In the genomic region with DNA sequence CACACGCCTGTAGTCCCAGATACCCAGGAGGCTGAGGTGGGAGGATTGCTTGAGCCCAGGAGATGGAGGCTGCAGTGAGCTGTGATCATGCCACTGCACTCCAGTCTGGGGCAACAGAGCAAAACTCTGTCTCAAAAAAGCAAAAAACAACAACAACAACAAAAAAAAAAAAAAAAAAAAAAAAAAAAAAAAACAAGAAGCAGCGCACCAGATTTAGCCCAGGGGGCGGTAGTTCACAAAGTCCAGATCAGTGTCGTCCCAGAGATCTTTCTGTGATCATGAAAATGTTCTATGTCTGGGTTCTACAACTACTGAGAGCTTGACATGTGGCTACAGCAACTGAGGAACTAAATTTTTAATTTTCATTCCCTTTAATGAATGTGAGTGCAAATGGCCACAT, we compare ENCODE assay signal across 1 cellular context.
TF ChIP-seq lines count a peak whose summit lies in the region.

No MANE protein-coding gene starts in this region.

TF ChIP-seq in endothelial cell of umbilical vein, 7 proteins besides CTCF, POLR2A, EP300 and RAD21:
- TF ChIP-seq POLR2AphosphoS5 (IDR thresholded peaks at IDR 0.05; ENCODE audit: insufficient read depth, low read depth, low read length), result no peak
- TF ChIP-seq EZH2 (IDR thresholded peaks at IDR 0.05; ENCODE audit: borderline replicate concordance, low read depth, low read length, severe bottlenecking), result no peak
- no peak for TF ChIP-seq GATA2 (IDR thresholded peaks at IDR 0.05; ENCODE audit: insufficient read depth, insufficient read length, low read depth, low read length)
- TF ChIP-seq MYC (IDR thresholded peaks at IDR 0.05; ENCODE audit: low read depth, low read length), result no peak
- no peak for TF ChIP-seq JUN (IDR thresholded peaks at IDR 0.05; ENCODE audit: borderline replicate concordance, insufficient read depth, insufficient read length, low read depth)
- TF ChIP-seq, protein P1, sequence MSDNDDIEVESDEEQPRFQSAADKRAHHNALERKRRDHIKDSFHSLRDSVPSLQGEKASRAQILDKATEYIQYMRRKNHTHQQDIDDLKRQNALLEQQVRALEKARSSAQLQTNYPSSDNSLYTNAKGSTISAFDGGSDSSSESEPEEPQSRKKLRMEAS (IDR thresholded peaks at IDR 0.05; ENCODE audit: insufficient read depth, insufficient read length), result no peak
- TF ChIP-seq FOS (IDR thresholded peaks at IDR 0.05; ENCODE audit: borderline replicate concordance, insufficient read depth, low read length), result no peak
